12 cellular contexts compared by ENCODE assay signal in the genomic region with DNA sequence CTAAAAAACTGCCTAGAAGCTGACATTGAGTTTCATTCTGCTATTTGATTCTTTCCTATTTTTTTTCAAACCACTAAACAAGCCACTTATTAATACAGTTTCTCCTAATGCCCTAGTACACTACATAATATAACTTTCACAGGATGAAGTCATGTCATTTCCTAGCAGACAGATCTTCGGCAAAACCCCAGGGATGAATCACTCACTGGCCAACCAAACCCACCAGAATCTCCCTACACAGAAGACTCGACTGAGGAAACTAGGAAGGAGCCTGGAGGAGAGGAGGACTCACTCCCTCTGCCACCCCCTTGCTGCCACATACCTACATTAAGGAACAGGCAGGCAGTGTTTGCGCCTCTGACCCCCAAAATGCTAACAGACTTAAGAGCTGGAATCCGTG. TPM values are rescaled to one million over a fixed set of nuclear protein-coding genes. Genes with fewer than 3 reads are reported as not detected.
A peak's percentile ranks its signal among the peaks of the same experiment; 100 is the strongest.
DNase-seq lines count a peak whose midpoint lies in the region; ATAC-seq and TF ChIP-seq lines count a peak whose summit lies in the region.
"Had no signal": no experiment of that assay in that cellular context is flagged by ENCODE, and none has a peak within 500 bp of the region (broad histone marks: within the 10 kb centered on the region; RNA-seq: fewer than 3 reads in every experiment).

No MANE protein-coding gene starts in this region.

- H3K4me3 ChIP-seq in cardiac muscle cell (no peak overlapping the region), heart right ventricle (no peak overlapping the region), SK-N-SH (ENCODE audit: low read depth in 2 of 2, low read length in 1 of 2) (no peak overlapping the region), suprapubic skin (no peak overlapping the region)
- H3K4me3 ChIP-seq: colonic mucosa, HAP-1 had no signal

- CTCF ChIA-PET in SK-N-SH (lab: Yijun Ruan, JAX) = interaction anchor here (0.9 to 1.1 kb wide), 2 partner anchors 14 to 465 kb away, joined by 3 read pairs; no protein-coding TSS in a partner anchor

- H3K9me2 ChIP-seq in SK-N-SH = no peaks in the 10 kb centered on the region

- intact Hi-C loops in heart right ventricle (cut with DNase I) = loop anchor here in 9 of 10 donors (5.0 to 10.0 kb wide), 20 partner anchors 32 to 395 kb away; partner anchors contain the start of genes ADD3 (in 5 of the 9), MXI1 (in 1 of the 9) and XPNPEP1 (in 1 of the 9)

- POLR2A ChIA-PET in SK-N-SH (lab: Yijun Ruan, JAX) = no interaction called here

- TF ChIP-seq EP300 in SK-N-SH (IDR thresholded peaks at IDR 0.05; ENCODE audit: borderline replicate concordance in 1 of 2, low read depth in 1 of 2, low read length in 1 of 2) = no peak
- no peak for TF ChIP-seq EP300 in suprapubic skin (IDR thresholded peaks at IDR 0.05)

- H3K36me3 ChIP-seq in cardiac muscle cell (peaks cover 11% of the 10 kb centered on the region), heart right ventricle (peaks cover 0 to 66% (median 12%) of the 10 kb centered on the region in 9 donors), SK-N-SH (replicated peaks in 1 of 2; ENCODE audit: control insufficient read depth in 1 of 2, insufficient read depth in 2 of 2, low read length in 1 of 2) (peaks cover 16 to 44% of the 10 kb centered on the region in 2 experiments), suprapubic skin (peaks cover 38% of the 10 kb centered on the region)
- H3K36me3 ChIP-seq: colonic mucosa had no signal

- peaks cover 5% of the 10 kb centered on the region for H3F3A ChIP-seq in SK-N-SH (replicated peaks; ENCODE audit: insufficient read depth)

- peak overlapping the region; percentile 61; the same call in 1 of the 2 replicates for H3K4me2 ChIP-seq in SK-N-SH

- DNase-seq in cardiac muscle cell (ENCODE audit: low read depth in 1 of 2, low spot score in 1 of 2) (peak in 1 of 2 donors; percentile 77), heart right ventricle (no peak), SK-N-SH (no peak), fibroblast of gingiva (ENCODE audit: low read depth) (peak; percentile 41), suprapubic skin (ENCODE audit: low spot score in 2 of 2) (no peak), nucleus accumbens (lab: John Stamatoyannopoulos, UW) (no peak)
- DNase-seq: activated CD4-positive, alpha-beta T cell treated with anti-CD3 and anti-CD28 coated beads for 1 hour; CD8-positive, alpha-beta T cell; colonic mucosa had no signal

- peak; percentile 15 for TF ChIP-seq CTCF in cardiac muscle cell (IDR thresholded peaks at IDR 0.05; ENCODE audit: low read depth, low read length)
- peak in 1 of 9 donors; percentile 8 for TF ChIP-seq CTCF in heart right ventricle (IDR thresholded peaks at IDR 0.05)
- no peak for TF ChIP-seq CTCF in SK-N-SH (IDR thresholded peaks at IDR 0.05)
- TF ChIP-seq CTCF in suprapubic skin (IDR thresholded peaks at IDR 0.05) = no peak

- no peak for ATAC-seq in heart right ventricle
- ATAC-seq in activated CD4-positive, CD25-positive, alpha-beta regulatory T cell treated with anti-CD3 and anti-CD28 coated beads, Interleukin-2, amount 50 U/mL, for 24 hours = no peak
- ATAC-seq in HG02642 (IDR thresholded peaks at IDR 0.05; ENCODE audit: poor library complexity, unreplicated experiment) = no peak
- ATAC-seq: CD8-positive, alpha-beta T cell had no signal

- H3K9me3 ChIP-seq in cardiac muscle cell (ENCODE audit: low read depth) = no peaks in the 10 kb centered on the region
- H3K9me3 ChIP-seq in heart right ventricle = no peaks in the 10 kb centered on the region
- no peaks in the 10 kb centered on the region for H3K9me3 ChIP-seq in SK-N-SH
- no peaks in the 10 kb centered on the region for H3K9me3 ChIP-seq in suprapubic skin
- H3K9me3 ChIP-seq: colonic mucosa, HAP-1 had no signal

- 65 to 72% methylated on average over 4 of the region's 4 CpGs for WGBS in heart right ventricle, 2 donors
- 60% methylated on average over 4 of the region's 4 CpGs for WGBS in SK-N-SH (ENCODE audit: low lambda C conversion rate)
- 61% methylated on average over 4 of the region's 4 CpGs for WGBS in suprapubic skin

- no peak overlapping the region for H2AFZ ChIP-seq in SK-N-SH (ENCODE audit: low read depth)

- H3K4me1 ChIP-seq in cardiac muscle cell (ENCODE audit: low read depth) (peaks cover 12% of the 10 kb centered on the region), heart right ventricle (peaks cover 7 to 76% (median 50%) of the 10 kb centered on the region in 9 donors), SK-N-SH (ENCODE audit: control insufficient read depth in 1 of 2, insufficient read depth in 2 of 2, low read depth in 1 of 2, low read length in 1 of 2) (peaks cover 11 to 18% of the 10 kb centered on the region in 2 experiments; a peak in 2 of 4 replicates), suprapubic skin (peaks cover 58% of the 10 kb centered on the region)
- H3K4me1 ChIP-seq: colonic mucosa had no signal

- peaks cover 9% of the 10 kb centered on the region for H3K79me2 ChIP-seq in SK-N-SH (ENCODE audit: insufficient read depth)

- H3K27me3 ChIP-seq in cardiac muscle cell (no peaks in the 10 kb centered on the region), heart right ventricle (no peaks in the 10 kb centered on the region), SK-N-SH (ENCODE audit: insufficient read depth) (no peaks in the 10 kb centered on the region), suprapubic skin (no peaks in the 10 kb centered on the region)
- H3K27me3 ChIP-seq: colonic mucosa had no signal

- H3K27ac ChIP-seq in cardiac muscle cell = no peak overlapping the region
- H3K27ac ChIP-seq in heart right ventricle = peak overlapping the region in 4 of 10 donors; percentile 23 to 54 (median 38)
- H3K27ac ChIP-seq in SK-N-SH (ENCODE audit: low read depth in 2 of 2, low read length in 1 of 2) = peak overlapping the region in 1 of 2 experiments; percentile 66; a peak in 2 of 4 replicates
- peak overlapping the region; percentile 61 for H3K27ac ChIP-seq in suprapubic skin

- no peak for TF ChIP-seq POLR2A in suprapubic skin (IDR thresholded peaks at IDR 0.05)

- no peak overlapping the region; the same call in 1 of the 2 replicates for H3K9ac ChIP-seq in SK-N-SH

- no peak for TF ChIP-seq RAD21 in SK-N-SH (IDR thresholded peaks at IDR 0.05; ENCODE audit: low read length)

- no peaks in the 10 kb centered on the region for H4K20me1 ChIP-seq in SK-N-SH (ENCODE audit: insufficient read depth)

TF ChIP-seq in SK-N-SH, 30 proteins besides CTCF, POLR2A, EP300 and RAD21:
- peak; percentile 44 for TF ChIP-seq TCF12 (IDR thresholded peaks at IDR 0.05)
- TF ChIP-seq FOSL2 (IDR thresholded peaks at IDR 0.05; ENCODE audit: borderline replicate concordance, low read depth) = peak; percentile 73
- TF ChIP-seq JUND (IDR thresholded peaks at IDR 0.05) = peak; percentile 63
- TF ChIP-seq PBX3 (IDR thresholded peaks at IDR 0.05) = peak; percentile 54
- TF ChIP-seq NFIC (IDR thresholded peaks at IDR 0.05; ENCODE audit: borderline replicate concordance) = 0 out of 2 replicates have a peak, but pooled peaks have one; percentile 13
- TF ChIP-seq, protein P1, sequence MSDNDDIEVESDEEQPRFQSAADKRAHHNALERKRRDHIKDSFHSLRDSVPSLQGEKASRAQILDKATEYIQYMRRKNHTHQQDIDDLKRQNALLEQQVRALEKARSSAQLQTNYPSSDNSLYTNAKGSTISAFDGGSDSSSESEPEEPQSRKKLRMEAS (IDR thresholded peaks at IDR 0.05; ENCODE audit: low read depth) = no peak
- no peak for TF ChIP-seq FOXJ3 (CRISPR knock-in tag; IDR thresholded peaks at IDR 0.05)
TF ChIP-seq in SK-N-SH: peak in this region for 5.

RNA-seq across cellular contexts. Expression of gene XPNPEP1, which starts 33.4 kb away (rescaled TPM):
- 114 and 137 TPM in 2 replicates for total RNA-seq in cardiac muscle cell
- polyA plus RNA-seq in cardiac muscle cell = 68.1 and 87.1 TPM in 2 replicates
- 10 to 100 TPM; 35.8 to 51.6 (median 43.5) TPM for total RNA-seq in heart right ventricle
- polyA plus RNA-seq in heart right ventricle = 10 to 100 TPM; 15.9 to 33.2 TPM
- polyA plus RNA-seq in SK-N-SH (2012; rRNA removed) = 167 and 190 TPM in 2 replicates
- polyA plus RNA-seq in SK-N-SH (2012; cell fraction: cytosol; rRNA removed) = 122 and 146 TPM in 2 replicates
- polyA plus RNA-seq in SK-N-SH (2012; cell fraction: nucleus; rRNA removed) = 264 and 305 TPM in 2 replicates
- 100 to 1,000 TPM in 3 of 4 donors, 10 to 100 TPM in 1; 77.1 to 239 (median 109) TPM for total RNA-seq in suprapubic skin
